Comparison of ENCODE assay signal across 32 cellular contexts in genomic region chr7:127879436-127879835, GRCh38.
"Had no signal": no experiment of that assay in that cellular context is flagged by ENCODE, and none has a peak within 500 bp of the region (broad histone marks: within the 10 kb centered on the region; RNA-seq: fewer than 3 reads in every experiment).

No MANE protein-coding gene starts in this region.

- FAIRE-seq: TTC549 had no signal

- H3K27ac Mint-ChIP-seq: activated CD4-positive, alpha-beta T cell treated with anti-CD3 and anti-CD28 coated beads for 36 hours; activated CD4-positive, alpha-beta T cell treated with anti-CD3 and anti-CD28 coated beads, Interleukin-2, amount 10 ng/mL, durations not matched to agents 7 days and 5 days; activated CD8-positive, alpha-beta T cell treated with anti-CD3 and anti-CD28 coated beads, Interleukin-2, amount 10 ng/mL, durations not matched to agents 7 days and 5 days; activated naive CD4-positive, alpha-beta T cell treated with anti-CD3 and anti-CD28 coated beads for 36 hours; activated naive CD4-positive, alpha-beta T cell treated with anti-CD3 and anti-CD28 coated beads, Interleukin-2, amount 50 U/mL, for 72 hours; activated T-helper 1 cell treated with anti-CD3 and anti-CD28 coated beads, Interleukin-12 subunit alpha, Interleukin-12 subunit beta, Interleukin-2, Interleukin-4 antibody, amounts not matched to agents 30 ng/mL and 10 ng/mL and 1 ng/mL, durations not matched to agents 14 hours and 24 hours and 36 hours; T-helper 1 cell treated with Interleukin-12 subunit alpha and Interleukin-12 subunit beta and Interleukin-4 antibody, amounts not matched to agents 30 μg/mL and 1 μg/mL, for 36 hours; T-helper 2 cell treated with Interferon-gamma antibody and Interleukin-4, amounts not matched to agents 5 μg/mL and 100 μg/mL, for 36 hours; WTC11 had no signal

- H3K4me3 Mint-ChIP-seq: activated CD4-positive, alpha-beta T cell treated with anti-CD3 and anti-CD28 coated beads for 36 hours; activated CD4-positive, alpha-beta T cell treated with anti-CD3 and anti-CD28 coated beads, Interleukin-2, amount 10 ng/mL, durations not matched to agents 7 days and 5 days; activated CD8-positive, alpha-beta T cell treated with anti-CD3 and anti-CD28 coated beads, Interleukin-2, amount 10 ng/mL, durations not matched to agents 7 days and 5 days; activated naive CD4-positive, alpha-beta T cell treated with anti-CD3 and anti-CD28 coated beads for 36 hours; activated T-cell treated with anti-CD3 and anti-CD28 coated beads, Interleukin-2, amount 50 U/mL, for 4 hours; activated T-helper 1 cell treated with anti-CD3 and anti-CD28 coated beads, Interleukin-12 subunit alpha, Interleukin-12 subunit beta, Interleukin-2, Interleukin-4 antibody, amounts not matched to agents 30 ng/mL and 10 ng/mL and 1 ng/mL, durations not matched to agents 14 hours and 24 hours and 36 hours; central memory CD8-positive, alpha-beta T cell; T-helper 1 cell treated with Interleukin-12 subunit alpha and Interleukin-12 subunit beta and Interleukin-4 antibody, amounts not matched to agents 30 μg/mL and 1 μg/mL, for 36 hours; T-helper 2 cell treated with Interferon-gamma antibody and Interleukin-4, amounts not matched to agents 5 μg/mL and 100 μg/mL, for 36 hours; WTC11 had no signal

- H3K27ac ChIP-seq: adrenal gland, cardiac muscle cell, SJCRH30, SK-N-MC had no signal

- ATAC-seq: activated CD4-positive, alpha-beta T cell treated with anti-CD3 and anti-CD28 coated beads for 36 hours; activated CD4-positive, CD25-positive, alpha-beta regulatory T cell treated with anti-CD3 and anti-CD28 coated beads, Interleukin-2, amount 50 U/mL, for 24 hours; activated CD8-positive, alpha-beta T cell treated with anti-CD3 and anti-CD28 coated beads, Interleukin-2, amount 10 ng/mL, durations not matched to agents 7 days and 5 days; activated naive CD4-positive, alpha-beta T cell treated with anti-CD3 and anti-CD28 coated beads, Interleukin-2, amount 50 U/mL, for 72 hours; Panc1; WTC11 had no signal

- H3K9me3 ChIP-seq: adrenal gland, MG63, SJCRH30 had no signal

- H3K36me3 Mint-ChIP-seq: WTC11 had no signal

- H3K27me3 ChIP-seq: adrenal gland, cardiac muscle cell, MG63, SJCRH30 had no signal

- DNase-seq: activated CD4-positive, alpha-beta T cell treated with anti-CD3 and anti-CD28 coated beads for 36 hours; activated CD4-positive, alpha-beta T cell treated with anti-CD3 and anti-CD28 coated beads, Interleukin-2, amount 10 ng/mL, durations not matched to agents 7 days and 5 days; activated CD4-positive, alpha-beta T cell treated with anti-CD3 and anti-CD28 coated beads, Interleukin-2, amount 50 U/mL, for 48 hours; activated CD8-positive, alpha-beta memory T cell treated with anti-CD3 and anti-CD28 coated beads, Interleukin-2, amount 50 U/mL, for 4 hours; activated CD8-positive, alpha-beta T cell treated with anti-CD3 and anti-CD28 coated beads, Interleukin-2, amount 10 ng/mL, durations not matched to agents 7 days and 5 days; activated gamma-delta T cell treated with Interleukin-2 at 50 U/mL for 16 hours; activated naive CD4-positive, alpha-beta T cell treated with anti-CD3 and anti-CD28 coated beads for 36 hours; activated T-cell treated with anti-CD3 and anti-CD28 coated beads for 4 hours; activated T-cell treated with anti-CD3 and anti-CD28 coated beads, Interleukin-2, amount 50 U/mL, for 4 hours; adrenal gland; Kasumi-1; MG63; NCI-H1048; NCI-H1105 treated with DMSO at 0.1 percent for 48 hours; NCI-H1436; NCI-H1694; NCI-H1930; NCI-H345; NCI-H524 treated with DMSO at 0.1 percent for 48 hours; SHP77; SJCRH30 had no signal

- H3K36me3 ChIP-seq: adrenal gland, cardiac muscle cell, MG63, SJCRH30 had no signal

- H3K4me3 ChIP-seq: adrenal gland, cardiac muscle cell, MG63, SJCRH30, SK-N-MC had no signal

- H3K27me3 Mint-ChIP-seq: activated CD4-positive, alpha-beta T cell treated with anti-CD3 and anti-CD28 coated beads for 36 hours; activated CD4-positive, alpha-beta T cell treated with anti-CD3 and anti-CD28 coated beads, Interleukin-2, amount 10 ng/mL, durations not matched to agents 7 days and 5 days; central memory CD8-positive, alpha-beta T cell had no signal

- H3K9me3 Mint-ChIP-seq: activated CD4-positive, alpha-beta T cell treated with anti-CD3 and anti-CD28 coated beads, Interleukin-2, amount 10 ng/mL, durations not matched to agents 7 days and 5 days; activated naive CD4-positive, alpha-beta T cell treated with anti-CD3 and anti-CD28 coated beads for 36 hours; activated naive CD4-positive, alpha-beta T cell treated with anti-CD3 and anti-CD28 coated beads, Interleukin-2, amount 50 U/mL, for 72 hours; activated T-cell treated with anti-CD3 and anti-CD28 coated beads, Interleukin-2, amount 50 U/mL, for 4 hours; activated T-helper 1 cell treated with anti-CD3 and anti-CD28 coated beads, Interleukin-12 subunit alpha, Interleukin-12 subunit beta, Interleukin-2, Interleukin-4 antibody, amounts not matched to agents 30 ng/mL and 10 ng/mL and 1 ng/mL, durations not matched to agents 14 hours and 24 hours and 36 hours; central memory CD8-positive, alpha-beta T cell; T-helper 1 cell treated with Interleukin-12 subunit alpha and Interleukin-12 subunit beta and Interleukin-4 antibody, amounts not matched to agents 30 μg/mL and 1 μg/mL, for 36 hours; T-helper 2 cell treated with Interferon-gamma antibody and Interleukin-4, amounts not matched to agents 5 μg/mL and 100 μg/mL, for 36 hours; WTC11 had no signal
